ENCODE assay signal across 9 cellular contexts in genomic region chr16:90008708-90009145, GRCh38. TPM values are rescaled to one million over a fixed set of nuclear protein-coding genes. Genes with fewer than 3 reads are reported as not detected.
DNase-seq lines count a peak whose midpoint lies in the region; ATAC-seq lines count a peak whose summit lies in the region.
"Had no signal": no experiment of that assay in that cellular context is flagged by ENCODE, and none has a peak within 500 bp of the region (broad histone marks: within the 10 kb centered on the region; RNA-seq: fewer than 3 reads in every experiment).

No MANE protein-coding gene starts in this region.

- peaks cover 4% of the 10 kb centered on the region for H3K9me3 ChIP-seq in trophoblast cell (ENCODE audit: insufficient read depth, low read depth, low read length)
- H3K9me3 ChIP-seq: right lobe of liver had no signal

- no peak overlapping the region for H3K18ac ChIP-seq in trophoblast cell (ENCODE audit: low read length)

- H3K4me3 ChIP-seq in trophoblast cell (ENCODE audit: low read depth, low read length): no peak overlapping the region
- H3K4me3 ChIP-seq: right lobe of liver had no signal

- no peak overlapping the region for H3K14ac ChIP-seq in trophoblast cell (ENCODE audit: low read length)

- no peak overlapping the region for H2BK12ac ChIP-seq in trophoblast cell (ENCODE audit: low read length)

- H3K79me1 ChIP-seq in trophoblast cell (ENCODE audit: low read length): no peaks in the 10 kb centered on the region

- no peak overlapping the region for H3K27ac ChIP-seq in trophoblast cell (ENCODE audit: low read depth, low read length)
- H3K27ac ChIP-seq: right lobe of liver had no signal

- no peak overlapping the region for H4K8ac ChIP-seq in trophoblast cell (ENCODE audit: low read depth, low read length)

- no peak overlapping the region for H3K23ac ChIP-seq in trophoblast cell (ENCODE audit: low read length)

- no peaks in the 10 kb centered on the region for H3K27me3 ChIP-seq in trophoblast cell (ENCODE audit: insufficient read depth, low read length)
- H3K27me3 ChIP-seq: right lobe of liver had no signal

- no peak overlapping the region for H2BK120ac ChIP-seq in trophoblast cell (ENCODE audit: insufficient read depth, low read length, poor library complexity)

- no peaks in the 10 kb centered on the region for H3K4me1 ChIP-seq in trophoblast cell (ENCODE audit: control insufficient read depth in 1 of 2, insufficient read depth in 2 of 2, low read length in 2 of 2)
- H3K4me1 ChIP-seq: right lobe of liver had no signal

- H4K12ac ChIP-seq in trophoblast cell (ENCODE audit: low read depth, low read length): no peak overlapping the region

- H2BK5ac ChIP-seq in trophoblast cell (ENCODE audit: low read depth, low read length, poor library complexity): no peak overlapping the region

- no peak overlapping the region for H4K91ac ChIP-seq in trophoblast cell (ENCODE audit: low read depth, low read length)

- peak; percentile 71 for ATAC-seq in GM18907 (IDR thresholded peaks at IDR 0.05; ENCODE audit: unreplicated experiment)

- no peaks in the 10 kb centered on the region for H3K79me2 ChIP-seq in trophoblast cell (ENCODE audit: control insufficient read depth, insufficient read depth, low read length, poor library complexity)

- H2AK5ac ChIP-seq in trophoblast cell (ENCODE audit: low read length): no peak overlapping the region

- H3K9ac ChIP-seq in trophoblast cell (ENCODE audit: low read length): no peak overlapping the region

- no peaks in the 10 kb centered on the region for H3K36me3 ChIP-seq in trophoblast cell (ENCODE audit: control insufficient read depth in 1 of 2, insufficient read depth in 2 of 2, low read length in 2 of 2)
- H3K36me3 ChIP-seq: right lobe of liver had no signal

- no peak overlapping the region for H3K4me2 ChIP-seq in trophoblast cell (ENCODE audit: low read length)

- intact Hi-C loops in posterior vena cava (cut with DNase I): no loop called here

- no peak overlapping the region for H3K4ac ChIP-seq in trophoblast cell (ENCODE audit: low read depth, low read length)

- H2AFZ ChIP-seq in trophoblast cell (ENCODE audit: insufficient read depth, low read length, poor library complexity): no peak overlapping the region

- DNase-seq in MV-4-11 (lab: John Stamatoyannopoulos, UW) (peak; percentile 87), AG20443 (ENCODE audit: low spot score) (no peak), NCI-H2107 (lab: John Stamatoyannopoulos, UW) (no peak), trophoblast cell (no peak), posterior vena cava (ENCODE audit: low spot score) (no peak)
- DNase-seq in activated T-helper 9 cell treated with anti-CD3 and anti-CD28 coated beads, Interleukin-2, amount 50 U/mL, for 16 hours (ENCODE audit: low read depth): peak; percentile 42
- DNase-seq in stimulated activated CD4-positive, alpha-beta T cell treated with anti-CD3 and anti-CD28 coated beads, TNF-alpha, amount 100 ng/mL, for 24 hours (ENCODE audit: low read depth in 3 of 3): peak; percentile 11 to 62 (median 32)
- DNase-seq: right lobe of liver had no signal

- WGBS in trophoblast cell (ENCODE audit: extremely low coverage, insufficient coverage, insufficient read length): no CpG with 5 or more reads among the region's 13 CpGs

RNA-seq across cellular contexts. Expression of gene DBNDD1, which starts 10.5 kb away (rescaled TPM):
- polyA plus RNA-seq in trophoblast cell (2013): 9.9 and 10.6 TPM in 2 replicates
- 1 to 10 TPM in 1 of 2 donors, under 1 TPM in 1; 0.88 to 2.7 TPM for total RNA-seq in posterior vena cava

Comparison
In these comparisons a context has a peak if more than half of its experiments do, and no peak if none do; other contexts are left out.
1. DNase-seq: peak in MV-4-11 (single experiment), activated T-helper 9 cell treated with anti-CD3 and anti-CD28 coated beads, Interleukin-2, amount 50 U/mL, for 16 hours (single experiment) and stimulated activated CD4-positive, alpha-beta T cell treated with anti-CD3 and anti-CD28 coated beads, TNF-alpha, amount 100 ng/mL, for 24 hours (3 of 3); none in AG20443 (single experiment), NCI-H2107 (single experiment), trophoblast cell (0 of 2) and posterior vena cava (single experiment).